Comparison of ENCODE assay signal across 8 cellular contexts in genomic region chr13:101916108-101916757, GRCh38.
DNase-seq lines count a peak whose midpoint lies in the region; ATAC-seq and TF ChIP-seq lines count a peak whose summit lies in the region.

No MANE protein-coding gene starts in this region.

- H3K27me3 Mint-ChIP-seq in brain: peaks cover 83% of the 10 kb centered on the region

- H3K27ac Mint-ChIP-seq in brain: peak overlapping the region in 2 of 5 experiments; percentile 68 to 69

- DNase-seq in stimulated activated CD4-positive, alpha-beta T cell treated with anti-CD3 and anti-CD28 coated beads, Interleukin-15, amount 100 ng/mL, for 24 hours: peak; percentile 21
- DNase-seq in stimulated activated CD4-positive, alpha-beta T cell treated with anti-CD3 and anti-CD28 coated beads, Interleukin-4, amount 100 ng/mL, for 4 hours: no peak
- DNase-seq in iris pigment epithelial cell (ENCODE audit: low read depth) (peak; percentile 43), aorta (peak; percentile 42 to 73), occipital lobe (lab: John Stamatoyannopoulos, UW) (no peak), superior temporal gyrus (ENCODE audit: extremely low spot score) (no peak)

- H3K9me3 ChIP-seq in aorta (ENCODE audit: control insufficient read depth, low read length): no peaks in the 10 kb centered on the region

- peaks cover 38% of the 10 kb centered on the region for H3K4me1 Mint-ChIP-seq in brain

- no peaks in the 10 kb centered on the region for H3K36me3 ChIP-seq in aorta (ENCODE audit: control insufficient read depth in 1 of 2, insufficient read depth in 2 of 2, low read length in 1 of 2)

- H3K4me1 ChIP-seq in aorta (ENCODE audit: control insufficient read depth in 1 of 2, insufficient read depth in 2 of 2, low read length in 2 of 2): no peaks in the 10 kb centered on the region

- 1 to 2% methylated on average over 48 to 61 of the region's 61 CpGs for WGBS in aorta, 2 donors

- peak; percentile 43 to 72 for TF ChIP-seq CTCF in brain (conservative IDR thresholded peaks at IDR 0.05)

- peaks cover 0 to 1% of the 10 kb centered on the region in 2 donors for H3K27me3 ChIP-seq in aorta (ENCODE audit: control insufficient read depth in 1 of 2, insufficient read depth in 2 of 2, low read length in 1 of 2)

- H3K9me3 Mint-ChIP-seq in brain: no peaks in the 10 kb centered on the region

- H3K4me3 ChIP-seq in aorta (ENCODE audit: low read length in 2 of 2): peak overlapping the region; percentile 13 to 15

- intact Hi-C loops in aorta (cut with DNase I): no loop called here

- H3K36me3 Mint-ChIP-seq in brain: no peaks in the 10 kb centered on the region

- peak overlapping the region; percentile 65 to 91 (median 75) for H3K4me3 Mint-ChIP-seq in brain

- ATAC-seq in aorta (ENCODE audit: low FRiP score): peak; percentile 47
- no peak for ATAC-seq in GM18870 (IDR thresholded peaks at IDR 0.05; ENCODE audit: unreplicated experiment)

- no peak overlapping the region for H3K27ac ChIP-seq in aorta (ENCODE audit: low read depth in 1 of 2, low read length in 2 of 2)

Comparison
In these comparisons a context has a peak if more than half of its experiments do, and no peak if none do; other contexts are left out.
1. DNase-seq: peak in stimulated activated CD4-positive, alpha-beta T cell treated with anti-CD3 and anti-CD28 coated beads, Interleukin-15, amount 100 ng/mL, for 24 hours (single experiment), iris pigment epithelial cell (single experiment) and aorta (2 of 2); none in stimulated activated CD4-positive, alpha-beta T cell treated with anti-CD3 and anti-CD28 coated beads, Interleukin-4, amount 100 ng/mL, for 4 hours (0 of 2), occipital lobe (single experiment) and superior temporal gyrus (single experiment).